ENCODE assay signal across 17 cellular contexts in the genomic region with DNA sequence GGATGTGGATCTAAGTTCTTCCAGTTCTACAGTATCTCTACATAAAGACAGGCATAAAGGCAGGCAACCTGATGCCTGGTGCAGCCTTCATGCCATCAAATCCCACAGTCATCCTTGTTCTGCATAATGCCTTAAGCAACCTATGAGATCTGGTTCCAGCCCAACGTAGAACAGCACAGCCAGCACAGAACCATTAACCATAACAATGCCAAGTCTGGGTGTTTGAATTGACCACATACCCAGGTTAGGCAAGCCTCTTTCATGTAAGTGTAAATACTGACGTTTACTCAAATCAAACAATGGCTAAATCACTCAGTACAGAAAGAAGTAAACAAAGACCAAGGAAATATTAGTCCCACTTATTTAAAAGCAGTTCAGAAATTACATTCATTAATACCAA.
DNase-seq lines count a peak whose midpoint lies in the region; ATAC-seq and TF ChIP-seq lines count a peak whose summit lies in the region.
"Had no signal": no experiment of that assay in that cellular context is flagged by ENCODE, and none has a peak within 500 bp of the region (broad histone marks: within the 10 kb centered on the region; RNA-seq: fewer than 3 reads in every experiment).

No MANE protein-coding gene starts in this region.

- intact Hi-C loops in left lung (cut with DNase I), result no loop called here

- no peak overlapping the region for H3K4me3 ChIP-seq in left lung
- no peak overlapping the region for H3K4me3 ChIP-seq in MG63
- H3K4me3 ChIP-seq: body of pancreas, PC-9 had no signal

- TF ChIP-seq CTCF in left lung (IDR thresholded peaks at IDR 0.05), result no peak

- peak; percentile 74 for ATAC-seq in left lung
- no peak for ATAC-seq in HG03571 (IDR thresholded peaks at IDR 0.05; ENCODE audit: unreplicated experiment)
- ATAC-seq: body of pancreas, SK-N-SH treated with all-trans-retinoic acid at 6 μM for 48 hours had no signal

- H3K27ac ChIP-seq in left lung, result no peak overlapping the region
- H3K27ac ChIP-seq: body of pancreas, PC-9 had no signal

- peak; percentile 82 for DNase-seq in DMS153 (lab: John Stamatoyannopoulos, UW)
- peak; percentile 57 for DNase-seq in NCI-H146 treated with DMSO at 0.1 percent for 48 hours (lab: John Stamatoyannopoulos, UW; ENCODE audit: unreplicated experiment)
- DNase-seq in astrocyte of the hippocampus (ENCODE audit: low read depth, low spot score), result peak; percentile 16
- DNase-seq in left lung, result no peak
- DNase-seq in NCI-H526 (lab: John Stamatoyannopoulos, UW), result no peak
- no peak for DNase-seq in HEK293T (ENCODE audit: extremely low spot score)
- no peak for DNase-seq in MG63
- DNase-seq: activated CD4-positive, alpha-beta T cell treated with anti-CD3 and anti-CD28 coated beads, Interleukin-2, amount 10 ng/mL, durations not matched to agents 24 days and 14 days; body of pancreas; CD4-positive, alpha-beta memory T cell; erythroblast; kidney glomerular epithelial cell; NCI-H2227 treated with DMSO at 0.1 percent for 48 hours; PC-9; substantia nigra had no signal

- H3K27me3 ChIP-seq in left lung (no peaks in the 10 kb centered on the region), MG63 (no peaks in the 10 kb centered on the region)
- H3K27me3 ChIP-seq: body of pancreas had no signal

- no peaks in the 10 kb centered on the region for H3K9me3 ChIP-seq in left lung
- no peaks in the 10 kb centered on the region for H3K9me3 ChIP-seq in MG63
- H3K9me3 ChIP-seq: body of pancreas had no signal

- no peaks in the 10 kb centered on the region for H3K4me1 ChIP-seq in left lung
- H3K4me1 ChIP-seq: body of pancreas had no signal

- H3K36me3 ChIP-seq in left lung (no peaks in the 10 kb centered on the region), MG63 (peaks cover 66% of the 10 kb centered on the region)

- POLR2A ChIA-PET in HEK293T (lab: Yijun Ruan, JAX), result no interaction called here

- CTCF ChIA-PET in HEK293T (lab: Yijun Ruan, JAX), result no interaction called here

TF ChIP-seq in HEK293T, 16 proteins besides CTCF, POLR2A, EP300 and RAD21:
- no peak for TF ChIP-seq SUZ12 (IDR thresholded peaks at IDR 0.05)

Comparison
In these comparisons a context has a peak if more than half of its experiments do, and no peak if none do; other contexts are left out.
1. DNase-seq: peak in DMS153 (single experiment), NCI-H146 treated with DMSO at 0.1 percent for 48 hours (single experiment) and astrocyte of the hippocampus (single experiment); none in left lung (0 of 2), NCI-H526 (0 of 2), HEK293T (single experiment) and MG63 (single experiment).